Comparison of ENCODE assay signal across 8 cellular contexts in genomic region chr22:20857838-20858614, GRCh38. TPM values are rescaled to one million over a fixed set of nuclear protein-coding genes. Genes with fewer than 3 reads are reported as not detected.
DNase-seq lines count a peak whose midpoint lies in the region; ATAC-seq, FAIRE-seq and TF ChIP-seq lines count a peak whose summit lies in the region.

No MANE protein-coding gene starts in this region.

- no peaks in the 10 kb centered on the region for H3K36me3 ChIP-seq in kidney (ENCODE audit: control insufficient read depth in 1 of 2, insufficient read depth in 2 of 2, low read length in 2 of 2)

- peak overlapping the region; percentile 45 to 85 for H3K9ac ChIP-seq in kidney (ENCODE audit: low read length in 2 of 2)

- intact Hi-C loops in kidney (cut with DNase I), result no loop called here

- peak overlapping the region; percentile 84 to 86 for H3K27ac ChIP-seq in kidney (ENCODE audit: low read depth in 2 of 2, low read length in 2 of 2)

- DNase-seq in A172 (ENCODE audit: low spot score) (peak; percentile 46), NCI-H2227 (lab: John Stamatoyannopoulos, UW; ENCODE audit: unreplicated experiment) (peak; percentile 95), cerebellar nuclear complex (lab: John Stamatoyannopoulos, UW) (peak; percentile 35 to 42), kidney (peak; percentile 96)
- DNase-seq in activated CD4-positive, CD25-positive, alpha-beta regulatory T cell treated with anti-CD3 and anti-CD28 coated beads, Interleukin-2, amount 50 U/mL, for 72 hours, result peak; percentile 82
- peak; percentile 73 to 81 (median 76) for DNase-seq in stimulated activated CD4-positive, alpha-beta T cell treated with anti-CD3 and anti-CD28 coated beads, Interleukin-12 subunit alpha, Interleukin-12 subunit beta, amount 100 ng/mL, for 48 hours (ENCODE audit: low read depth in 2 of 3, low spot score in 1 of 3)

- no peak for FAIRE-seq in kidney (lab: Jason Lieb, UNC)

- H3K4me1 ChIP-seq in kidney (ENCODE audit: control insufficient read depth in 1 of 2, insufficient read depth in 1 of 2, low read depth in 1 of 2, low read length in 2 of 2), result peaks cover 12 to 19% of the 10 kb centered on the region in 2 donors

- peak; percentile 31 for ATAC-seq in GM18858 (IDR thresholded peaks at IDR 0.05; ENCODE audit: unreplicated experiment)
- peak; percentile 33 for ATAC-seq in HG03095 (IDR thresholded peaks at IDR 0.05; ENCODE audit: unreplicated experiment)

- TF ChIP-seq CTCF in kidney (IDR thresholded peaks at IDR 0.05; ENCODE audit: borderline replicate concordance, extremely low read depth, insufficient read depth), result no peak

- H3K9me3 ChIP-seq in kidney (ENCODE audit: control insufficient read depth in 1 of 2, low read length in 2 of 2), result no peaks in the 10 kb centered on the region

- H3K4me3 ChIP-seq in kidney (ENCODE audit: low read length in 2 of 2), result peak overlapping the region; percentile 74 to 81

RNA-seq across cellular contexts. Expression of gene PI4KA, which starts 0.6 kb away (rescaled TPM):
- 25.7 and 31.8 TPM in 2 replicates for total RNA-seq in A172 (2014; rRNA removed; shearing (Covaris generic))
- total RNA-seq in kidney, result 92.8 TPM
- polyA plus RNA-seq in kidney (ENCODE audit: insufficient read depth, low read depth, low replicate concordance), result 37.3 TPM

RNA-seq across cellular contexts. Expression of gene SNAP29, which starts 0.8 kb away (rescaled TPM):
- 10.6 and 15.0 TPM in 2 replicates for total RNA-seq in A172 (2014; rRNA removed; shearing (Covaris generic))
- 25.4 TPM for total RNA-seq in kidney
- polyA plus RNA-seq in kidney (ENCODE audit: insufficient read depth, low read depth, low replicate concordance), result 26.8 TPM

RNA-seq across cellular contexts. Expression of gene CRKL, which starts 59.2 kb away (rescaled TPM):
- 29.1 and 33.8 TPM in 2 replicates for total RNA-seq in A172 (2014; rRNA removed; shearing (Covaris generic))
- total RNA-seq in kidney, result 44.7 TPM
- polyA plus RNA-seq in kidney (ENCODE audit: insufficient read depth, low read depth, low replicate concordance), result 11.9 TPM

Comparison
In these comparisons a context has a peak if more than half of its experiments do, and no peak if none do; other contexts are left out.
1. Peak in every context shown above with its lines: DNase-seq, ATAC-seq, H3K4me3 ChIP-seq and H3K27ac ChIP-seq.
2. DNase-seq: peak in every context shown above with its lines; median percentile 96 in kidney; 95 in NCI-H2227; 82 in activated CD4-positive, CD25-positive, alpha-beta regulatory T cell treated with anti-CD3 and anti-CD28 coated beads, Interleukin-2, amount 50 U/mL, for 72 hours; 76 in stimulated activated CD4-positive, alpha-beta T cell treated with anti-CD3 and anti-CD28 coated beads, Interleukin-12 subunit alpha, Interleukin-12 subunit beta, amount 100 ng/mL, for 48 hours; 46 in A172; 38 in cerebellar nuclear complex.